ENCODE assay signal across 31 cellular contexts in the genomic region with DNA sequence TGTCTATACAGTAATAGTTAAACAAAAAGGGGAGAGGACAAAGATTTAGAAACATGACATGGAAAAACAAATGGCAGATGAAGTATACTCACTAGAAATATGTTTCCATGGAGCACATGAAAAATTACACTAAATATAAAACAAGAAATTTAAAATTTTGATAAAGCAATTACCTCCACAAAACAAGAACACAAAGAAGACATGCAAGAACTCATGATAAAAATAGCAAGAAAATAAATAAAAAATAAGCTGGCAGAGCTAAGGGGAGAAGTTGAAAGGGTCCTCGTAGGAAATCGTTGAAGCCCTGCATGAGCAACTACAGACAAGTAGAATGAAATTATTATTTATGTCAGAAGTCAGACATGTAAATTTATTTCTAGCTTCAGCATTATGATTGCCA. TPM values are rescaled to one million over a fixed set of nuclear protein-coding genes. Genes with fewer than 3 reads are reported as not detected.
"Had no signal": no experiment of that assay in that cellular context is flagged by ENCODE, and none has a peak within 500 bp of the region (broad histone marks: within the 10 kb centered on the region; RNA-seq: fewer than 3 reads in every experiment).

No MANE protein-coding gene starts in this region.

- H3K36me3 ChIP-seq: stomach, suprapubic skin, thoracic aorta, thyroid gland, tibial artery, transverse colon, upper lobe of left lung, upper lobe of right lung, uterus, vagina had no signal

- ATAC-seq: stimulated activated effector memory CD8-positive, alpha-beta T cell treated with anti-CD3 and anti-CD28 coated beads, Interleukin-12 subunit alpha, Interleukin-12 subunit beta, amount 100 ng/mL, for 72 hours; stimulated activated memory B cell treated with anti-CD40 and anti-IgM and Interleukin-4, amounts not matched to agents 10 μg/mL and 1 μg/mL and 100 μg/mL, for 72 hours; stimulated activated naive B cell treated with anti-CD40 and anti-IgM and Interleukin-4, amounts not matched to agents 10 μg/mL and 1 μg/mL and 100 μg/mL, for 72 hours; stimulated activated naive CD8-positive, alpha-beta T cell treated with anti-CD3 and anti-CD28 coated beads, Interleukin-15, amount 100 ng/mL, for 72 hours; stimulated activated naive CD8-positive, alpha-beta T cell treated with anti-CD3 and anti-CD28 coated beads, Interleukin-15, Interleukin-2, amounts not matched to agents 100 U/mL and 50 U/mL, for 24 hours; upper lobe of right lung had no signal

- H3K4me3 ChIP-seq: stomach, suprapubic skin, testis, thoracic aorta, thyroid gland, tibial artery, tibial nerve, transverse colon, upper lobe of left lung, upper lobe of right lung, uterus, vagina had no signal

- DNase-seq: stimulated activated CD4-positive, alpha-beta T cell treated with anti-CD3 and anti-CD28 coated beads, Interleukin-2, amount 100 ng/mL, for 48 hours; stimulated activated CD4-positive, alpha-beta T cell treated with anti-CD3 and anti-CD28 coated beads, Interleukin-4, amount 100 ng/mL, for 1 hour; stimulated activated CD4-positive, alpha-beta T cell treated with anti-CD3 and anti-CD28 coated beads, Interleukin-4, amount 100 ng/mL, for 24 hours; stimulated activated CD4-positive, alpha-beta T cell treated with anti-CD3 and anti-CD28 coated beads, Interleukin-4, amount 100 ng/mL, for 4 hours; stimulated activated CD8-positive, alpha-beta memory T cell treated with anti-CD3 and anti-CD28 coated beads, Interleukin-4, amount 100 ng/mL, for 48 hours; stimulated activated naive B cell treated with anti-CD40 and anti-IgM and Interleukin-4, amounts not matched to agents 10 μg/mL and 1 μg/mL and 100 μg/mL, for 72 hours; stimulated activated naive CD4-positive, alpha-beta T cell; stimulated activated naive CD4-positive, alpha-beta T cell treated with Interleukin-2 at 50 U/mL for 16 hours; stimulated activated naive CD8-positive, alpha-beta T cell treated with anti-CD3 and anti-CD28 coated beads, Interleukin-15, amount 100 ng/mL, for 72 hours; stimulated activated naive CD8-positive, alpha-beta T cell treated with anti-CD3 and anti-CD28 coated beads, Interleukin-15, Interleukin-2, amounts not matched to agents 100 U/mL and 50 U/mL, for 24 hours; stomach; substantia nigra; testis; thyroid gland; tibial artery; transverse colon; trophoblast cell; upper lobe of left lung; upper lobe of right lung; uterus had no signal

- H3K4me1 ChIP-seq: stomach, testis, tibial artery, tibial nerve, transverse colon, upper lobe of left lung, upper lobe of right lung, uterus, vagina had no signal

- H3K4me1 Mint-ChIP-seq: stimulated activated naive CD8-positive, alpha-beta T cell treated with anti-CD3 and anti-CD28 coated beads, Interleukin-15, amount 100 ng/mL, for 72 hours had no signal

- H3K27me3 Mint-ChIP-seq: stimulated activated memory B cell treated with anti-CD40 and anti-IgM and Interleukin-4, amounts not matched to agents 10 μg/mL and 1 μg/mL and 100 μg/mL, for 72 hours; stimulated activated naive B cell treated with anti-CD40 and anti-IgM and Interleukin-4, amounts not matched to agents 10 μg/mL and 1 μg/mL and 100 μg/mL, for 72 hours; type B pancreatic cell had no signal

- FAIRE-seq: urothelium cell line had no signal

- H3K4me3 Mint-ChIP-seq: stimulated activated effector memory CD8-positive, alpha-beta T cell treated with anti-CD3 and anti-CD28 coated beads, Interleukin-12 subunit alpha, Interleukin-12 subunit beta, amount 100 ng/mL, for 72 hours; stimulated activated memory B cell treated with anti-CD40 and anti-IgM and Interleukin-4, amounts not matched to agents 10 μg/mL and 1 μg/mL and 100 μg/mL, for 72 hours; stimulated activated naive B cell treated with anti-CD40 and anti-IgM and Interleukin-4, amounts not matched to agents 10 μg/mL and 1 μg/mL and 100 μg/mL, for 72 hours; stimulated activated naive CD8-positive, alpha-beta T cell treated with anti-CD3 and anti-CD28 coated beads, Interleukin-15, amount 100 ng/mL, for 72 hours; stimulated activated naive CD8-positive, alpha-beta T cell treated with anti-CD3 and anti-CD28 coated beads, Interleukin-15, Interleukin-2, amounts not matched to agents 100 ng/mL and 50 ng/mL, for 24 hours; type B pancreatic cell had no signal

- H3K9me3 Mint-ChIP-seq: stimulated activated effector memory CD8-positive, alpha-beta T cell treated with anti-CD3 and anti-CD28 coated beads, Interleukin-12 subunit alpha, Interleukin-12 subunit beta, amount 100 ng/mL, for 72 hours; stimulated activated naive CD8-positive, alpha-beta T cell treated with anti-CD3 and anti-CD28 coated beads, Interleukin-15, Interleukin-2, amounts not matched to agents 100 ng/mL and 50 ng/mL, for 24 hours; type B pancreatic cell had no signal

- H3K36me3 Mint-ChIP-seq: stimulated activated effector memory CD8-positive, alpha-beta T cell treated with anti-CD3 and anti-CD28 coated beads, Interleukin-12 subunit alpha, Interleukin-12 subunit beta, amount 100 ng/mL, for 72 hours; stimulated activated memory B cell treated with anti-CD40 and anti-IgM and Interleukin-4, amounts not matched to agents 10 μg/mL and 1 μg/mL and 100 μg/mL, for 72 hours; stimulated activated naive B cell treated with anti-CD40 and anti-IgM and Interleukin-4, amounts not matched to agents 10 μg/mL and 1 μg/mL and 100 μg/mL, for 72 hours; type B pancreatic cell had no signal

- H3K27me3 ChIP-seq: stomach, suprapubic skin, testis, thyroid gland, tibial artery, tibial nerve, transverse colon, upper lobe of left lung, upper lobe of right lung, uterus, vagina had no signal

- H3K27ac ChIP-seq: stomach, suprapubic skin, testis, thoracic aorta, thyroid gland, tibial artery, tibial nerve, transverse colon, upper lobe of left lung, upper lobe of right lung, uterus, vagina had no signal

- H3K9me3 ChIP-seq: testis, thyroid gland, transverse colon, upper lobe of left lung, uterus, vagina had no signal

- H3K27ac Mint-ChIP-seq: stimulated activated effector memory CD8-positive, alpha-beta T cell treated with anti-CD3 and anti-CD28 coated beads, Interleukin-12 subunit alpha, Interleukin-12 subunit beta, amount 100 ng/mL, for 72 hours; stimulated activated memory B cell treated with anti-CD40 and anti-IgM and Interleukin-4, amounts not matched to agents 10 μg/mL and 1 μg/mL and 100 μg/mL, for 72 hours; stimulated activated naive B cell treated with anti-CD40 and anti-IgM and Interleukin-4, amounts not matched to agents 10 μg/mL and 1 μg/mL and 100 μg/mL, for 72 hours; stimulated activated naive CD8-positive, alpha-beta T cell treated with anti-CD3 and anti-CD28 coated beads, Interleukin-15, amount 100 ng/mL, for 72 hours; stimulated activated naive CD8-positive, alpha-beta T cell treated with anti-CD3 and anti-CD28 coated beads, Interleukin-15, Interleukin-2, amounts not matched to agents 100 ng/mL and 50 ng/mL, for 24 hours; type B pancreatic cell had no signal

RNA-seq across cellular contexts. Expression of a gene that starts 22.6 kb away (rescaled TPM):
- total RNA-seq: subcutaneous adipose tissue, thoracic aorta, urinary bladder, uterus, vagina had no signal
